ENCODE assay signal across 8 cellular contexts in the genomic region with DNA sequence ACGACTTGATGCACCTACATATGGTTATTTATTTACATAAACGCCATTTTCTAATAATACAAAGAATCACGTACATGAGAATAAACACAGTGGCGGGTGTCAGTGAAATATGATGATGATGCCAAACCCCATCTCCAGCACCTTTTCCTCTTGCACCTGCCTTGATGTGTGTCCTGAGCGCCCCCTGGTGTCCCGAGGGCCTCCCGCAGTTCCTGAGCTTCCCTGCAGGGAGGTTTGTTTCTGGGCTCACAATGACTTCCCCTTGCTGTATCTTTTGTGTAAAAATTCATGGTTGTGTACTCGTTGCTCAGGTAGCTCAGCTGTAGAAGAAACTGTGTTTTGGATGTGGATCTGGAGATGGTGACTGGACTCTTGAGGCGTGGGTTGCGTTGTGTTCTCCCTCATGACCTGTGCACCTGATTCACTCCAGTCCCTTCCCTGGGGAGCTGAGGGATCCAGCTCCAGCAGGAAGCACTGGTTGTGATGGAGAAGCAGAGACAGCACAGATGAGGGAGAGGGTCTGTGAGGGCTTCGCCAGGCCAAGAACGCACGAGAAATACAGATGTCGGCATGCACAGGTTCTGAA.
A peak's percentile ranks its signal among the peaks of the same experiment; 100 is the strongest.
DNase-seq lines count a peak whose midpoint lies in the region; ATAC-seq, FAIRE-seq and TF ChIP-seq lines count a peak whose summit lies in the region.

No MANE protein-coding gene starts in this region.

- H3K4me1 ChIP-seq in H9 (ENCODE audit: insufficient read depth, low read length) (no peaks in the 10 kb centered on the region), SK-N-SH (ENCODE audit: control insufficient read depth in 1 of 2, insufficient read depth in 2 of 2, low read depth in 1 of 2, low read length in 1 of 2) (no peaks in the 10 kb centered on the region)

- POLR2A ChIA-PET in SK-N-SH (lab: Yijun Ruan, JAX) = no interaction called here

- H3K9me3 Mint-ChIP-seq in H9 = peaks cover 89 to 95% of the 10 kb centered on the region in 2 experiments
- H3K9me3 Mint-ChIP-seq in activated naive CD4-positive, alpha-beta T cell treated with anti-CD3 and anti-CD28 coated beads, Interleukin-2, amount 50 U/mL, for 72 hours = no peaks in the 10 kb centered on the region

- no peak overlapping the region for H4K8ac ChIP-seq in H9 (replicated peaks; ENCODE audit: insufficient read length, low read depth, low read length)

- H3K23me2 ChIP-seq in H9 (ENCODE audit: insufficient read length, low read depth, low read length, poor library complexity, severe bottlenecking) = no peaks in the 10 kb centered on the region

- H4K20me1 ChIP-seq in H9 (ENCODE audit: control insufficient read depth, insufficient read depth, insufficient read length) (no peaks in the 10 kb centered on the region), SK-N-SH (ENCODE audit: insufficient read depth) (no peaks in the 10 kb centered on the region)

- peaks cover 90% of the 10 kb centered on the region for H3K9me3 ChIP-seq in H9 (ENCODE audit: control insufficient read depth, low read depth, low read length)
- no peaks in the 10 kb centered on the region for H3K9me3 ChIP-seq in SK-N-SH

- DNase-seq in AML-193 (lab: John Stamatoyannopoulos, UW) (peak; percentile 46 to 64), H9 (no peak), SK-N-SH (peak; percentile 45), urothelium cell line (ENCODE audit: low spot score) (no peak)
- peak in 1 of 2 donors; percentile 80 for DNase-seq in activated naive CD4-positive, alpha-beta T cell treated with anti-CD3 and anti-CD28 coated beads, Interleukin-2, amount 50 U/mL, for 72 hours (ENCODE audit: low spot score in 2 of 2)
- DNase-seq in stimulated activated CD4-positive, alpha-beta T cell treated with anti-CD3 and anti-CD28 coated beads, Interleukin-1b, Interleukin-23, amount 100 ng/mL, for 4 hours (ENCODE audit: low read depth in 2 of 2) = peak; percentile 46 to 54

- no peak overlapping the region for H3T11ph ChIP-seq in H9 (ENCODE audit: low read length)

- H3K4me3 Mint-ChIP-seq in H9 = no peak overlapping the region

- H3K79me1 ChIP-seq in H9 (ENCODE audit: insufficient read depth, low read depth, low read length, poor library complexity, severe bottlenecking) = no peaks in the 10 kb centered on the region

- no peak overlapping the region for H3K4me3 ChIP-seq in SK-N-SH (ENCODE audit: low read depth in 2 of 2, low read length in 1 of 2)

- ATAC-seq in activated naive CD4-positive, alpha-beta T cell treated with anti-CD3 and anti-CD28 coated beads, Interleukin-2, amount 50 U/mL, for 72 hours = peak; percentile 54 to 64
- no peak for ATAC-seq in GM18873 (IDR thresholded peaks at IDR 0.05; ENCODE audit: low FRiP score, unreplicated experiment)
- no peak for ATAC-seq in GM21717 (IDR thresholded peaks at IDR 0.05; ENCODE audit: unreplicated experiment)

- no peaks in the 10 kb centered on the region for H3K36me3 ChIP-seq in SK-N-SH (replicated peaks in 1 of 2; ENCODE audit: control insufficient read depth in 1 of 2, insufficient read depth in 2 of 2, low read length in 1 of 2)

- H3K79me2 ChIP-seq in H9 (ENCODE audit: insufficient read depth, low read length) = no peaks in the 10 kb centered on the region
- no peaks in the 10 kb centered on the region for H3K79me2 ChIP-seq in SK-N-SH (ENCODE audit: insufficient read depth)

- no peak overlapping the region for H3K23ac ChIP-seq in H9 (ENCODE audit: insufficient read length, low read depth, low read length)

- no peak overlapping the region for H3K9ac ChIP-seq in H9 (ENCODE audit: extremely low read depth, insufficient read length, low read length)
- no peak overlapping the region for H3K9ac ChIP-seq in SK-N-SH

- no peak overlapping the region for H3K18ac ChIP-seq in H9 (ENCODE audit: insufficient read length, low read depth, low read length)

- H2AK5ac ChIP-seq in H9 (ENCODE audit: insufficient read length, low read length) = no peak overlapping the region

- H3K9me2 ChIP-seq in SK-N-SH = no peaks in the 10 kb centered on the region

- TF ChIP-seq CTCF in H9 (conservative IDR thresholded peaks at IDR 0.05) (peak; percentile 45; the same call in 2 of the 3 replicates), SK-N-SH (IDR thresholded peaks at IDR 0.05) (peak; percentile 74)

- no peaks in the 10 kb centered on the region for H3K27me3 Mint-ChIP-seq in H9 (ENCODE audit: low read depth)

- H2AFZ ChIP-seq in H9 (ENCODE audit: low read length) = no peak overlapping the region
- no peak overlapping the region for H2AFZ ChIP-seq in SK-N-SH (ENCODE audit: low read depth)

- TF ChIP-seq RAD21 in SK-N-SH (IDR thresholded peaks at IDR 0.05; ENCODE audit: low read length) = peak; percentile 37

- H3F3A ChIP-seq in SK-N-SH (replicated peaks; ENCODE audit: insufficient read depth) = no peaks in the 10 kb centered on the region

- no peak overlapping the region for H3K56ac ChIP-seq in H9 (ENCODE audit: insufficient read length, low read depth, low read length)

- H3K27me3 ChIP-seq in H9 (ENCODE audit: insufficient read depth, low read length) (no peaks in the 10 kb centered on the region), SK-N-SH (ENCODE audit: insufficient read depth) (peaks cover 19% of the 10 kb centered on the region; the same call in 1 of the 2 replicates)

- no peak overlapping the region for H3K14ac ChIP-seq in H9 (ENCODE audit: insufficient read depth, low read length)

- H3K36me3 Mint-ChIP-seq in H9 (ENCODE audit: insufficient read depth in 1 of 3, low read depth in 3 of 3) = peaks cover 5 to 46% (median 18%) of the 10 kb centered on the region in 3 experiments; a peak in 6 of 7 replicates
- H3K36me3 Mint-ChIP-seq in activated naive CD4-positive, alpha-beta T cell treated with anti-CD3 and anti-CD28 coated beads, Interleukin-2, amount 50 U/mL, for 72 hours = no peaks in the 10 kb centered on the region

- CTCF ChIA-PET in SK-N-SH (lab: Yijun Ruan, JAX) = interaction anchor here (0.7 to 4.2 kb wide), 19 partner anchors 7 to 307 kb away, joined by 3 to 16 read pairs (median 4); no protein-coding TSS in a partner anchor

- TF ChIP-seq EP300 in SK-N-SH (IDR thresholded peaks at IDR 0.05; ENCODE audit: borderline replicate concordance in 1 of 2, low read depth in 1 of 2, low read length in 1 of 2) = no peak

- H2BK120ac ChIP-seq in H9 (ENCODE audit: low read depth, low read length, poor library complexity, severe bottlenecking) = no peak overlapping the region

- no peak overlapping the region for H3K4ac ChIP-seq in H9 (ENCODE audit: low read depth, low read length)

- no peak overlapping the region for H3K27ac Mint-ChIP-seq in H9
- H3K27ac Mint-ChIP-seq in activated naive CD4-positive, alpha-beta T cell treated with anti-CD3 and anti-CD28 coated beads, Interleukin-2, amount 50 U/mL, for 72 hours = peak overlapping the region in 1 of 2 donors; percentile 37

- no peaks in the 10 kb centered on the region for H3K4me1 Mint-ChIP-seq in H9

- H2BK20ac ChIP-seq in H9 (ENCODE audit: low read depth, low read length, poor library complexity, severe bottlenecking) = no peak overlapping the region

- H2BK15ac ChIP-seq in H9 (ENCODE audit: low read depth, low read length) = no peak overlapping the region

- H2BK5ac ChIP-seq in H9 (ENCODE audit: insufficient read length, low read length) = no peak overlapping the region

- WGBS in H9 (ENCODE audit: extremely low coverage, insufficient read length, low lambda C conversion rate) = no CpG with 5 or more reads among the region's 14 CpGs
- 14% methylated on average over 14 of the region's 14 CpGs for WGBS in SK-N-SH (ENCODE audit: low lambda C conversion rate)

- FAIRE-seq in urothelium cell line (lab: Jason Lieb, UNC) = no peak

- H2BK12ac ChIP-seq in H9 (ENCODE audit: insufficient read length, low read depth, low read length) = no peak overlapping the region

- no peak overlapping the region for H4K91ac ChIP-seq in H9 (ENCODE audit: insufficient read length, low read depth, low read length)

- no peak overlapping the region for H3K27ac ChIP-seq in H9 (ENCODE audit: insufficient read length, low read depth, low read length)
- H3K27ac ChIP-seq in SK-N-SH (ENCODE audit: low read depth in 2 of 2, low read length in 1 of 2) = no peak overlapping the region

- H4K5ac ChIP-seq in H9 (ENCODE audit: insufficient read length, low read depth, low read length) = no peak overlapping the region

- no peak overlapping the region for H3K4me2 ChIP-seq in H9 (ENCODE audit: insufficient read depth, insufficient read length, low read length)
- H3K4me2 ChIP-seq in SK-N-SH = no peak overlapping the region

TF ChIP-seq in SK-N-SH, 30 proteins besides CTCF, POLR2A, EP300 and RAD21 (continues in another document):
- TF ChIP-seq ELF1 (IDR thresholded peaks at IDR 0.05) (no peak), FOXM1 (IDR thresholded peaks at IDR 0.05; ENCODE audit: low read depth) (no peak), SIN3A (IDR thresholded peaks at IDR 0.05; ENCODE audit: borderline replicate concordance, low read depth, low read length) (no peak), FOXJ3 (CRISPR knock-in tag; IDR thresholded peaks at IDR 0.05) (no peak), MEF2A (IDR thresholded peaks at IDR 0.05; ENCODE audit: borderline replicate concordance, low read depth) (no peak), TEAD4 (IDR thresholded peaks at IDR 0.05; ENCODE audit: borderline replicate concordance, insufficient read depth) (no peak), RFX5 (IDR thresholded peaks at IDR 0.05; ENCODE audit: low read length) (no peak)
- TF ChIP-seq, protein P1, sequence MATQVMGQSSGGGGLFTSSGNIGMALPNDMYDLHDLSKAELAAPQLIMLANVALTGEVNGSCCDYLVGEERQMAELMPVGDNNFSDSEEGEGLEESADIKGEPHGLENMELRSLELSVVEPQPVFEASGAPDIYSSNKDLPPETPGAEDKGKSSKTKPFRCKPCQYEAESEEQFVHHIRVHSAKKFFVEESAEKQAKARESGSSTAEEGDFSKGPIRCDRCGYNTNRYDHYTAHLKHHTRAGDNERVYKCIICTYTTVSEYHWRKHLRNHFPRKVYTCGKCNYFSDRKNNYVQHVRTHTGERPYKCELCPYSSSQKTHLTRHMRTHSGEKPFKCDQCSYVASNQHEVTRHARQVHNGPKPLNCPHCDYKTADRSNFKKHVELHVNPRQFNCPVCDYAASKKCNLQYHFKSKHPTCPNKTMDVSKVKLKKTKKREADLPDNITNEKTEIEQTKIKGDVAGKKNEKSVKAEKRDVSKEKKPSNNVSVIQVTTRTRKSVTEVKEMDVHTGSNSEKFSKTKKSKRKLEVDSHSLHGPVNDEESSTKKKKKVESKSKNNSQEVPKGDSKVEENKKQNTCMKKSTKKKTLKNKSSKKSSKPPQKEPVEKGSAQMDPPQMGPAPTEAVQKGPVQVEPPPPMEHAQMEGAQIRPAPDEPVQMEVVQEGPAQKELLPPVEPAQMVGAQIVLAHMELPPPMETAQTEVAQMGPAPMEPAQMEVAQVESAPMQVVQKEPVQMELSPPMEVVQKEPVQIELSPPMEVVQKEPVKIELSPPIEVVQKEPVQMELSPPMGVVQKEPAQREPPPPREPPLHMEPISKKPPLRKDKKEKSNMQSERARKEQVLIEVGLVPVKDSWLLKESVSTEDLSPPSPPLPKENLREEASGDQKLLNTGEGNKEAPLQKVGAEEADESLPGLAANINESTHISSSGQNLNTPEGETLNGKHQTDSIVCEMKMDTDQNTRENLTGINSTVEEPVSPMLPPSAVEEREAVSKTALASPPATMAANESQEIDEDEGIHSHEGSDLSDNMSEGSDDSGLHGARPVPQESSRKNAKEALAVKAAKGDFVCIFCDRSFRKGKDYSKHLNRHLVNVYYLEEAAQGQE (IDR thresholded peaks at IDR 0.05; ENCODE audit: low read depth, low read length) = no peak

Comparison
In these comparisons a context has a peak if more than half of its experiments do, and no peak if none do; other contexts are left out.
1. DNase-seq: peak in AML-193 (2 of 2), SK-N-SH (single experiment) and stimulated activated CD4-positive, alpha-beta T cell treated with anti-CD3 and anti-CD28 coated beads, Interleukin-1b, Interleukin-23, amount 100 ng/mL, for 4 hours (2 of 2); none in H9 (single experiment) and urothelium cell line (single experiment).
2. ATAC-seq: peak in activated naive CD4-positive, alpha-beta T cell treated with anti-CD3 and anti-CD28 coated beads, Interleukin-2, amount 50 U/mL, for 72 hours (2 of 2); none in GM18873 (single experiment) and GM21717 (single experiment).